Comparison of ENCODE assay signal across 31 cellular contexts in genomic region chr22:49637255-49637760, GRCh38.
"Had no signal": no experiment of that assay in that cellular context is flagged by ENCODE, and none has a peak within 500 bp of the region (broad histone marks: within the 10 kb centered on the region; RNA-seq: fewer than 3 reads in every experiment).

No MANE protein-coding gene starts in this region.

- H3K9me3 ChIP-seq: ascending aorta, breast epithelium, colonic mucosa, esophagus squamous epithelium, gastroesophageal sphincter had no signal

- ATAC-seq: activated CD4-positive, CD25-positive, alpha-beta regulatory T cell treated with anti-CD3 and anti-CD28 coated beads, Interleukin-2, amount 50 U/mL, for 24 hours; activated T-helper 17 cell treated with anti-CD3 and anti-CD28 coated beads, Interleukin-2, amount 50 U/mL, for 72 hours; gastroesophageal sphincter; T-helper 17 cell had no signal

- H3K9me3 Mint-ChIP-seq: activated B cell treated with CpG ODN at 0.5 μM for 24 hours; activated CD4-positive, alpha-beta memory T cell treated with anti-CD3 and anti-CD28 coated beads, Interleukin-2, amount 10 ng/mL, durations not matched to agents 7 days and 5 days; activated CD4-positive, alpha-beta T cell treated with anti-CD3 and anti-CD28 coated beads, Interleukin-2, amount 10 ng/mL, durations not matched to agents 24 days and 14 days; activated naive CD8-positive, alpha-beta T cell treated with anti-CD3 and anti-CD28 coated beads, Interleukin-2, amount 10 ng/mL, durations not matched to agents 7 days and 5 days; activated T-cell treated with anti-CD3 and anti-CD28 coated beads, Interleukin-2, amount 50 U/mL, for 24 hours; activated T-helper 17 cell treated with anti-CD3 and anti-CD28 coated beads, Interleukin-2, amount 50 U/mL, for 72 hours; brain; T-helper 2 cell treated with Interferon-gamma antibody and Interleukin-4, amounts not matched to agents 5 μg/mL and 100 μg/mL, for 36 hours had no signal

- DNase-seq: activated B cell treated with CpG ODN at 0.5 μM for 24 hours; activated CD4-positive, alpha-beta memory T cell treated with anti-CD3 and anti-CD28 coated beads, Interleukin-2, amount 10 ng/mL, durations not matched to agents 7 days and 5 days; activated CD4-positive, alpha-beta T cell treated with anti-CD3 and anti-CD28 coated beads, Interleukin-2, amount 10 ng/mL, durations not matched to agents 24 days and 14 days; activated CD4-positive, alpha-beta T cell treated with anti-CD3 and anti-CD28 coated beads, Interleukin-2, amount 50 U/mL, for 4 hours; activated CD8-positive, alpha-beta memory T cell treated with anti-CD3 and anti-CD28 coated beads, Interleukin-2, amount 50 U/mL, for 48 hours; activated effector memory CD4-positive, alpha-beta T cell treated with Interleukin-2 at 50 U/mL for 16 hours; activated gamma-delta T cell treated with Interleukin-2 at 50 U/mL for 16 hours; activated naive CD4-positive, alpha-beta T cell treated with anti-CD3 and anti-CD28 coated beads, Interleukin-2, amount 50 U/mL, for 16 hours; activated naive CD4-positive, alpha-beta T cell treated with Interleukin-2 at 50 U/mL for 16 hours; activated naive CD8-positive, alpha-beta T cell treated with anti-CD3 and anti-CD28 coated beads, Interleukin-2, amount 10 ng/mL, durations not matched to agents 7 days and 5 days; activated T-cell treated with anti-CD3 and anti-CD28 coated beads for 4 hours; activated T-cell treated with anti-CD3 and anti-CD28 coated beads, Interleukin-2, amount 50 U/mL, for 24 hours; central memory CD4-positive, alpha-beta T cell; cerebellar nuclear complex; colonic mucosa; effector CD8-positive, alpha-beta T cell; esophagus squamous epithelium; foreskin melanocyte; T-helper 1 cell; T-helper 17 cell; T1000; WERI-Rb-1 had no signal

- H3K27me3 Mint-ChIP-seq: activated B cell treated with CpG ODN at 0.5 μM for 24 hours; activated CD4-positive, alpha-beta memory T cell treated with anti-CD3 and anti-CD28 coated beads, Interleukin-2, amount 10 ng/mL, durations not matched to agents 7 days and 5 days; activated CD4-positive, alpha-beta T cell treated with anti-CD3 and anti-CD28 coated beads, Interleukin-2, amount 10 ng/mL, durations not matched to agents 24 days and 14 days; activated naive CD8-positive, alpha-beta T cell treated with anti-CD3 and anti-CD28 coated beads, Interleukin-2, amount 10 ng/mL, durations not matched to agents 7 days and 5 days; activated T-cell treated with anti-CD3 and anti-CD28 coated beads, Interleukin-2, amount 50 U/mL, for 24 hours; activated T-helper 17 cell treated with anti-CD3 and anti-CD28 coated beads, Interleukin-2, amount 50 U/mL, for 72 hours; T-helper 17 cell had no signal

- H3K27ac Mint-ChIP-seq: activated B cell treated with CpG ODN at 0.5 μM for 24 hours; activated CD4-positive, alpha-beta memory T cell treated with anti-CD3 and anti-CD28 coated beads, Interleukin-2, amount 10 ng/mL, durations not matched to agents 7 days and 5 days; activated CD4-positive, alpha-beta T cell treated with anti-CD3 and anti-CD28 coated beads, Interleukin-2, amount 10 ng/mL, durations not matched to agents 24 days and 14 days; activated naive CD8-positive, alpha-beta T cell treated with anti-CD3 and anti-CD28 coated beads, Interleukin-2, amount 10 ng/mL, durations not matched to agents 7 days and 5 days; activated T-cell treated with anti-CD3 and anti-CD28 coated beads, Interleukin-2, amount 50 U/mL, for 24 hours; activated T-helper 17 cell treated with anti-CD3 and anti-CD28 coated beads, Interleukin-2, amount 50 U/mL, for 72 hours; T-helper 17 cell; T-helper 2 cell treated with Interferon-gamma antibody and Interleukin-4, amounts not matched to agents 5 μg/mL and 100 μg/mL, for 36 hours had no signal

- H3K4me3 ChIP-seq: ascending aorta, breast epithelium, cardiac muscle cell, colonic mucosa, esophagus squamous epithelium, gastroesophageal sphincter had no signal

- H3K27me3 ChIP-seq: ascending aorta, cardiac muscle cell, colonic mucosa had no signal

- H3K27ac ChIP-seq: ascending aorta, breast epithelium, cardiac muscle cell, colonic mucosa, epithelial cell of prostate, esophagus squamous epithelium, gastroesophageal sphincter, WERI-Rb-1 had no signal

- H3K4me1 ChIP-seq: ascending aorta, breast epithelium had no signal

- H3K4me3 Mint-ChIP-seq: activated B cell treated with CpG ODN at 0.5 μM for 24 hours; activated CD4-positive, alpha-beta memory T cell treated with anti-CD3 and anti-CD28 coated beads, Interleukin-2, amount 10 ng/mL, durations not matched to agents 7 days and 5 days; activated CD4-positive, alpha-beta T cell treated with anti-CD3 and anti-CD28 coated beads, Interleukin-2, amount 10 ng/mL, durations not matched to agents 24 days and 14 days; activated naive CD8-positive, alpha-beta T cell treated with anti-CD3 and anti-CD28 coated beads, Interleukin-2, amount 10 ng/mL, durations not matched to agents 7 days and 5 days; activated T-cell treated with anti-CD3 and anti-CD28 coated beads, Interleukin-2, amount 50 U/mL, for 24 hours; activated T-helper 17 cell treated with anti-CD3 and anti-CD28 coated beads, Interleukin-2, amount 50 U/mL, for 72 hours; brain; T-helper 17 cell; T-helper 2 cell treated with Interferon-gamma antibody and Interleukin-4, amounts not matched to agents 5 μg/mL and 100 μg/mL, for 36 hours had no signal

- H3K36me3 ChIP-seq: ascending aorta, breast epithelium, cardiac muscle cell, colonic mucosa, esophagus squamous epithelium, gastroesophageal sphincter, WERI-Rb-1 had no signal

- H3K36me3 Mint-ChIP-seq: activated naive CD8-positive, alpha-beta T cell treated with anti-CD3 and anti-CD28 coated beads, Interleukin-2, amount 10 ng/mL, durations not matched to agents 7 days and 5 days; brain had no signal

- H3K4me1 Mint-ChIP-seq: activated CD4-positive, alpha-beta memory T cell treated with anti-CD3 and anti-CD28 coated beads, Interleukin-2, amount 10 ng/mL, durations not matched to agents 7 days and 5 days; activated CD4-positive, alpha-beta T cell treated with anti-CD3 and anti-CD28 coated beads, Interleukin-2, amount 10 ng/mL, durations not matched to agents 24 days and 14 days; activated naive CD8-positive, alpha-beta T cell treated with anti-CD3 and anti-CD28 coated beads, Interleukin-2, amount 10 ng/mL, durations not matched to agents 7 days and 5 days; activated T-helper 17 cell treated with anti-CD3 and anti-CD28 coated beads, Interleukin-2, amount 50 U/mL, for 72 hours had no signal
